ENCODE assay signal across 1 cellular context in genomic region chrX:149629730-149630387, GRCh38.
TF ChIP-seq lines count a peak whose summit lies in the region.

No MANE protein-coding gene starts in this region.

TF ChIP-seq in GM12878, 131 proteins besides CTCF, POLR2A, EP300 and RAD21:
- TF ChIP-seq MYC (IDR thresholded peaks at IDR 0.05; ENCODE audit: insufficient read depth, insufficient read length, insufficient replicate concordance, low read length, severe bottlenecking) = no peak
- no peak for TF ChIP-seq PRDM15 (CRISPR knock-in tag; IDR thresholded peaks at IDR 0.05)
- no peak for TF ChIP-seq BCL3 (IDR thresholded peaks at IDR 0.05; ENCODE audit: borderline replicate concordance, insufficient read depth, low read depth, low read length, poor library complexity, severe bottlenecking)
- no peak for TF ChIP-seq KLF5 (IDR thresholded peaks at IDR 0.05; ENCODE audit: partially characterized antibody)
- TF ChIP-seq RELA (IDR thresholded peaks at IDR 0.05; ENCODE audit: borderline replicate concordance, partially characterized antibody) = no peak
